Comparison of ENCODE assay signal across 2 cellular contexts in the genomic region with DNA sequence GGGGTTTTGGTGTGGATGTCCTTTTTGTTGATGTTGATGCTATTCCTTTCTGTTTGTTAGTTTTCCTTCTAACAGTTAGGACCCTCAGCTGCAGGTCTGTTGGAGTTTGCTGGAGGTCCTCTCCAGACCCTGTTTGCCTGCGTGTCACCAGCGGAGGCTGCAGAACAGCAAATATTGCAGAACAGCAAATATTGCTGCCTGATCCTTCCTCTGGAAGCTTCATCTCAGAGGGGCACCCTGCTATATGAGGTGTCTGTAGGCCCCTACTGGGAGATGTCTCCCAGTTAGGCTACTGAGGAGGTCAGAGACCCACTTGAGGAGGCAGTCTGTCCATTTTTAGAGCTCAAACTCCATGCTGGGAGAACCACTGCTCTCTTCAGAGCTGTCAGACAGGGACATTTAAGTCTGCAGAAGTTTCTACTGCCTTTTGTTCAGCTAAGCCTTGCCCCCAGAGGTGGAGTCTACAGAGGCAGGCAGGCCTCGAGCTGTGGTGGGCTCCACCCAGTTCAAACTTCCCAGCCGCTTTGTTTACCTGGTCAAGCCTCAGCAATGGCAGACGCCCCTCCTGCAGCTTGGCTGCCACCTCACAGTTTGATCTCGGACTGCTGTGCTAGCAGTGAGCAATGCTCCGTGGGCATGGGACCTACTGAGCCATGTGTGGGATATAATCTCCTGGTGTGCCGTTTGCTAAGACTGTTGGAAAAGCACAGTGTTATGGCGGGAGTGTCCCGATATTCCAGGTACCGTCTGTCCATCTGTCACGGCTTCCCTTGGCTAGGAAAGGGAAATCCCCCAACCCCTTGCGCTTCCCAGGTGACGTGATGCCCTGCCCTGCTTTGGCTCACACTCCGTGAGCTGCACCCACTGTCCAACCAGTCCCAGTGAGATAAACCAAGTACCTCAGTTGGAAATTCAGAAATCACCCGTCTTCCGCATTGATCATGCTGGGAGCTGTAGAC. TPM values are rescaled to one million over a fixed set of nuclear protein-coding genes. Genes with fewer than 3 reads are reported as not detected.
"Had no signal": no experiment of that assay in that cellular context is flagged by ENCODE, and none has a peak within 500 bp of the region (broad histone marks: within the 10 kb centered on the region; RNA-seq: fewer than 3 reads in every experiment).

No MANE protein-coding gene starts in this region.

RNA-seq across cellular contexts. Expression of gene CRYM, which starts 56.4 kb away (rescaled TPM):
- total RNA-seq: M059J, NCI-H460 had no signal
